In genomic region chr1:2290595-2291510, GRCh38 we compare ENCODE assay signal across 8 cellular contexts.
DNase-seq lines count a peak whose midpoint lies in the region; ATAC-seq, FAIRE-seq and TF ChIP-seq lines count a peak whose summit lies in the region.

No MANE protein-coding gene starts in this region.

- WGBS in esophagus, 2 donors = 24 to 37% methylated on average over 41 of the region's 41 CpGs

- peak; percentile 45 for ATAC-seq in GM21515 (IDR thresholded peaks at IDR 0.05; ENCODE audit: unreplicated experiment)
- peak; percentile 92 for ATAC-seq in stimulated activated naive CD8-positive, alpha-beta T cell treated with anti-CD3 and anti-CD28 coated beads, Interleukin-15, Interleukin-2, amounts not matched to agents 100 U/mL and 50 U/mL, for 24 hours

- H3K27ac Mint-ChIP-seq in activated T-cell treated with anti-CD3 and anti-CD28 coated beads, Interleukin-2, amount 50 U/mL, for 24 hours = peak overlapping the region; percentile 98
- H3K27ac Mint-ChIP-seq in neural crest cell (ENCODE audit: unreplicated experiment) = peak overlapping the region; percentile 68

- peaks cover 17 to 37% of the 10 kb centered on the region in 2 donors for H3K4me1 ChIP-seq in esophagus (ENCODE audit: control insufficient read depth in 2 of 2, insufficient read depth in 2 of 2, low read length in 1 of 2)

- H3K36me3 Mint-ChIP-seq in activated T-cell treated with anti-CD3 and anti-CD28 coated beads, Interleukin-2, amount 50 U/mL, for 24 hours (ENCODE audit: low read depth) = peaks cover 20% of the 10 kb centered on the region
- H3K36me3 Mint-ChIP-seq in neural crest cell (ENCODE audit: low read depth) = no peaks in the 10 kb centered on the region

- H3K27ac ChIP-seq in esophagus (ENCODE audit: low read depth in 2 of 2, low read length in 1 of 2) = peak overlapping the region; percentile 67 to 71

- no peak overlapping the region for H3K4me3 ChIP-seq in esophagus (ENCODE audit: low read depth in 1 of 2, low read length in 2 of 2)

- H3K9me3 ChIP-seq in esophagus (ENCODE audit: control insufficient read depth in 2 of 2, insufficient read depth in 1 of 2, low read depth in 1 of 2, low read length in 1 of 2) = no peaks in the 10 kb centered on the region

- no peak for TF ChIP-seq CTCF in neural crest cell (conservative IDR thresholded peaks at IDR 0.05)

- H3K9me3 Mint-ChIP-seq in activated T-cell treated with anti-CD3 and anti-CD28 coated beads, Interleukin-2, amount 50 U/mL, for 24 hours = no peaks in the 10 kb centered on the region
- H3K9me3 Mint-ChIP-seq in neural crest cell = no peaks in the 10 kb centered on the region

- no peaks in the 10 kb centered on the region for H3K27me3 Mint-ChIP-seq in activated T-cell treated with anti-CD3 and anti-CD28 coated beads, Interleukin-2, amount 50 U/mL, for 24 hours
- H3K27me3 Mint-ChIP-seq in neural crest cell (ENCODE audit: low read depth) = no peaks in the 10 kb centered on the region

- peak overlapping the region; percentile 81 for H3K4me3 Mint-ChIP-seq in activated T-cell treated with anti-CD3 and anti-CD28 coated beads, Interleukin-2, amount 50 U/mL, for 24 hours
- H3K4me3 Mint-ChIP-seq in neural crest cell = no peak overlapping the region

- H3K4me1 Mint-ChIP-seq in activated T-cell treated with anti-CD3 and anti-CD28 coated beads, Interleukin-2, amount 50 U/mL, for 24 hours (ENCODE audit: low read depth) = peaks cover 92% of the 10 kb centered on the region
- H3K4me1 Mint-ChIP-seq in neural crest cell = peaks cover 29% of the 10 kb centered on the region

- H3K36me3 ChIP-seq in esophagus (ENCODE audit: control insufficient read depth in 2 of 2, insufficient read depth in 2 of 2, low read length in 1 of 2) = peaks cover 0 to 2% of the 10 kb centered on the region in 2 donors

- peak; percentile 91 for DNase-seq in AG08395 (ENCODE audit: low spot score)
- peak; percentile 99 for DNase-seq in NOMO-1 treated with dmso at 0.1 percent for 144 hours (lab: John Stamatoyannopoulos, UW; ENCODE audit: unreplicated experiment)
- peak; percentile 85 for DNase-seq in activated T-cell treated with anti-CD3 and anti-CD28 coated beads, Interleukin-2, amount 50 U/mL, for 24 hours
- no peak for DNase-seq in neural crest cell (ENCODE audit: low read depth, low spot score)
- peak; percentile 85 for DNase-seq in stimulated activated naive CD8-positive, alpha-beta T cell treated with anti-CD3 and anti-CD28 coated beads, Interleukin-15, Interleukin-2, amounts not matched to agents 100 U/mL and 50 U/mL, for 24 hours
- DNase-seq in RCC 7860 (ENCODE audit: low spot score) = no peak

- FAIRE-seq in RCC 7860 (lab: Jason Lieb, UNC) = no peak

- no peaks in the 10 kb centered on the region for H3K27me3 ChIP-seq in esophagus (ENCODE audit: control insufficient read depth in 1 of 2, insufficient read depth in 2 of 2, low read length in 2 of 2)

Comparison
In these comparisons a context has a peak if more than half of its experiments do, and no peak if none do; other contexts are left out.
1. DNase-seq: peak in AG08395 (single experiment), NOMO-1 treated with dmso at 0.1 percent for 144 hours (single experiment), activated T-cell treated with anti-CD3 and anti-CD28 coated beads, Interleukin-2, amount 50 U/mL, for 24 hours (single experiment) and stimulated activated naive CD8-positive, alpha-beta T cell treated with anti-CD3 and anti-CD28 coated beads, Interleukin-15, Interleukin-2, amounts not matched to agents 100 U/mL and 50 U/mL, for 24 hours (single experiment); none in neural crest cell (single experiment) and RCC 7860 (single experiment).